Comparison of ENCODE assay signal across 13 cellular contexts in genomic region chr14:68011629-68012028, GRCh38.
DNase-seq lines count a peak whose midpoint lies in the region; ATAC-seq, FAIRE-seq and TF ChIP-seq lines count a peak whose summit lies in the region.
"Had no signal": no experiment of that assay in that cellular context is flagged by ENCODE, and none has a peak within 500 bp of the region (broad histone marks: within the 10 kb centered on the region; RNA-seq: fewer than 3 reads in every experiment).

No MANE protein-coding gene starts in this region.

- H3K4me3 ChIP-seq in A549 (no peak overlapping the region), SJCRH30 (peak overlapping the region; percentile 3; the same call in 1 of the 2 replicates), osteoblast (ENCODE audit: insufficient read depth, low read length) (no peak overlapping the region), neural progenitor cell (no peak overlapping the region)
- H3K4me3 ChIP-seq: left lung, spleen had no signal

- H3K36me3 ChIP-seq in SJCRH30 (no peaks in the 10 kb centered on the region), osteoblast (ENCODE audit: insufficient read depth, low read length) (no peaks in the 10 kb centered on the region), neural progenitor cell (no peaks in the 10 kb centered on the region)
- H3K36me3 ChIP-seq: left lung, spleen had no signal

- H3K27me3 Mint-ChIP-seq in neural progenitor cell (ENCODE audit: insufficient read depth, low read depth), result no peaks in the 10 kb centered on the region

- H3K27ac ChIP-seq in A549 (peak overlapping the region; percentile 46 to 72), SJCRH30 (peak overlapping the region; percentile 46), osteoblast (ENCODE audit: low read depth, low read length) (no peak overlapping the region), neural progenitor cell (no peak overlapping the region)
- H3K27ac ChIP-seq: epithelial cell of prostate, spleen had no signal

- ATAC-seq in A549, result peak in 1 of 2 experiments; percentile 46; a peak in 2 of 6 replicates
- no peak for ATAC-seq in HG03342 (IDR thresholded peaks at IDR 0.05; ENCODE audit: unreplicated experiment)
- ATAC-seq: left lung had no signal

- no peaks in the 10 kb centered on the region for H3K36me3 Mint-ChIP-seq in neural progenitor cell

- peaks cover 4% of the 10 kb centered on the region; the same call in 1 of the 3 replicates for H3K9me3 ChIP-seq in A549
- no peaks in the 10 kb centered on the region for H3K9me3 ChIP-seq in SJCRH30 (replicated peaks)
- H3K9me3 ChIP-seq in osteoblast (ENCODE audit: low read depth, low read length), result no peaks in the 10 kb centered on the region
- no peaks in the 10 kb centered on the region for H3K9me3 ChIP-seq in neural progenitor cell (ENCODE audit: low read depth)
- H3K9me3 ChIP-seq: left lung had no signal

- H3K4me2 ChIP-seq in A549 (peak overlapping the region; percentile 76), osteoblast (ENCODE audit: insufficient read depth, low read length) (peak overlapping the region; percentile 40), neural progenitor cell (no peak overlapping the region)

- H3K4me1 Mint-ChIP-seq in neural progenitor cell, result peaks cover 9% of the 10 kb centered on the region

- H4K20me1 ChIP-seq in osteoblast (ENCODE audit: insufficient read depth, low read length) (no peaks in the 10 kb centered on the region), neural progenitor cell (ENCODE audit: low read depth) (no peaks in the 10 kb centered on the region)

- no peak for TF ChIP-seq RAD21 in A549 (conservative IDR thresholded peaks at IDR 0.05 in 1 of 2, IDR thresholded peaks at IDR 0.05 in 1 of 2)

- no peak overlapping the region for H3K9ac ChIP-seq in neural progenitor cell

- H3K4me1 ChIP-seq in A549 (peaks cover 55% of the 10 kb centered on the region), SJCRH30 (peaks cover 26% of the 10 kb centered on the region), osteoblast (ENCODE audit: insufficient read depth, low read length) (peaks cover 19% of the 10 kb centered on the region), neural progenitor cell (no peaks in the 10 kb centered on the region)
- H3K4me1 ChIP-seq: left lung, spleen had no signal

- H3F3A ChIP-seq in neural progenitor cell (ENCODE audit: low read depth), result peaks cover 4% of the 10 kb centered on the region

- no peak for DNase-seq in A549 (ENCODE audit: low read depth in 1 of 2, low spot score in 1 of 2)
- DNase-seq in SJCRH30, result peak; percentile 4 to 57
- peak; percentile 88 for DNase-seq in fibroblast of peridontal ligament (ENCODE audit: extremely low read depth)
- DNase-seq in osteoblast (ENCODE audit: insufficient read length, low spot score, missing footprints), result no peak
- DNase-seq in neural progenitor cell (ENCODE audit: low spot score), result no peak
- DNase-seq in NOMO-1 (lab: John Stamatoyannopoulos, UW; ENCODE audit: unreplicated experiment in 2 of 2), result no peak
- DNase-seq in activated CD8-positive, alpha-beta memory T cell treated with anti-CD3 and anti-CD28 coated beads, Interleukin-2, amount 50 U/mL, for 4 hours, result no peak
- DNase-seq: left lung; NCI-H1694 treated with DMSO at 0.1 percent for 48 hours; spleen; stimulated activated CD8-positive, alpha-beta memory T cell treated with anti-CD3 and anti-CD28 coated beads, Interleukin-4, amount 100 ng/mL, for 48 hours had no signal

- CTCF ChIA-PET in A549 (lab: Yijun Ruan, JAX), result interaction anchor here (0.6 kb wide), 1 partner anchor 408 kb away, joined by 3 read pairs; no protein-coding TSS in a partner anchor

- no peak overlapping the region for H3K4me3 Mint-ChIP-seq in neural progenitor cell

- H3K27ac Mint-ChIP-seq in neural progenitor cell, result no peak overlapping the region

- H3K27me3 ChIP-seq in SJCRH30 (no peaks in the 10 kb centered on the region), osteoblast (ENCODE audit: insufficient read depth, low read length) (no peaks in the 10 kb centered on the region), neural progenitor cell (no peaks in the 10 kb centered on the region)
- H3K27me3 ChIP-seq: left lung, spleen had no signal

- no peak for TF ChIP-seq EP300 in A549 (IDR thresholded peaks at IDR 0.05)

- peak overlapping the region; percentile 49 for H2AFZ ChIP-seq in osteoblast (ENCODE audit: low read length)
- no peak overlapping the region for H2AFZ ChIP-seq in neural progenitor cell (replicated peaks)

- H3K79me2 ChIP-seq in osteoblast (ENCODE audit: insufficient read depth, low read length) (no peaks in the 10 kb centered on the region), neural progenitor cell (ENCODE audit: low read depth) (no peaks in the 10 kb centered on the region)

- POLR2A ChIA-PET in A549 (lab: Yijun Ruan, JAX), result no interaction called here

- peaks cover 10% of the 10 kb centered on the region for H3K9me3 Mint-ChIP-seq in neural progenitor cell

- no peak for FAIRE-seq in A549 (lab: Jason Lieb, UNC)

- no peak for TF ChIP-seq POLR2A in A549 (IDR thresholded peaks at IDR 0.05; ENCODE audit: low read length)

- no peak for TF ChIP-seq CTCF in A549 (IDR thresholded peaks at IDR 0.05)
- TF ChIP-seq CTCF in osteoblast (IDR thresholded peaks at IDR 0.05; ENCODE audit: extremely low read depth, low read depth, low read length), result no peak
- no peak for TF ChIP-seq CTCF in neural progenitor cell (IDR thresholded peaks at IDR 0.05)

- 18% methylated on average over 3 of the region's 3 CpGs for WGBS in A549 (ENCODE audit: missing lambda C conversion rate)

TF ChIP-seq in A549, 52 proteins besides CTCF, POLR2A, EP300 and RAD21:
- TF ChIP-seq CHD2 (IDR thresholded peaks at IDR 0.05; ENCODE audit: low read length, partially characterized antibody) (no peak), TFCP2L1 (CRISPR knock-in tag; IDR thresholded peaks at IDR 0.05) (no peak), RNF2 (IDR thresholded peaks at IDR 0.05; ENCODE audit: borderline replicate concordance, low read depth) (no peak), CBX8 (IDR thresholded peaks at IDR 0.05) (no peak), BHLHE40 (IDR thresholded peaks at IDR 0.05; ENCODE audit: low read depth, low read length) (no peak), ZC3H11A (IDR thresholded peaks at IDR 0.05) (no peak), CBX2 (IDR thresholded peaks at IDR 0.05; ENCODE audit: borderline replicate concordance, low read depth) (no peak), RFX5 (IDR thresholded peaks at IDR 0.05) (no peak), HMGXB4 (CRISPR knock-in tag; IDR thresholded peaks at IDR 0.05; ENCODE audit: borderline replicate concordance) (no peak), MAZ (IDR thresholded peaks at IDR 0.05; ENCODE audit: borderline replicate concordance, low read depth, low read length) (no peak), SREBF2 (IDR thresholded peaks at IDR 0.05) (no peak), KDM5A (IDR thresholded peaks at IDR 0.05) (no peak), FOSL2 (IDR thresholded peaks at IDR 0.05) (no peak), FOSL2 (CRISPR knock-in tag; IDR thresholded peaks at IDR 0.05) (no peak), NR3C1 (IDR thresholded peaks at IDR 0.05) (no peak)
- TF ChIP-seq, protein P1, sequence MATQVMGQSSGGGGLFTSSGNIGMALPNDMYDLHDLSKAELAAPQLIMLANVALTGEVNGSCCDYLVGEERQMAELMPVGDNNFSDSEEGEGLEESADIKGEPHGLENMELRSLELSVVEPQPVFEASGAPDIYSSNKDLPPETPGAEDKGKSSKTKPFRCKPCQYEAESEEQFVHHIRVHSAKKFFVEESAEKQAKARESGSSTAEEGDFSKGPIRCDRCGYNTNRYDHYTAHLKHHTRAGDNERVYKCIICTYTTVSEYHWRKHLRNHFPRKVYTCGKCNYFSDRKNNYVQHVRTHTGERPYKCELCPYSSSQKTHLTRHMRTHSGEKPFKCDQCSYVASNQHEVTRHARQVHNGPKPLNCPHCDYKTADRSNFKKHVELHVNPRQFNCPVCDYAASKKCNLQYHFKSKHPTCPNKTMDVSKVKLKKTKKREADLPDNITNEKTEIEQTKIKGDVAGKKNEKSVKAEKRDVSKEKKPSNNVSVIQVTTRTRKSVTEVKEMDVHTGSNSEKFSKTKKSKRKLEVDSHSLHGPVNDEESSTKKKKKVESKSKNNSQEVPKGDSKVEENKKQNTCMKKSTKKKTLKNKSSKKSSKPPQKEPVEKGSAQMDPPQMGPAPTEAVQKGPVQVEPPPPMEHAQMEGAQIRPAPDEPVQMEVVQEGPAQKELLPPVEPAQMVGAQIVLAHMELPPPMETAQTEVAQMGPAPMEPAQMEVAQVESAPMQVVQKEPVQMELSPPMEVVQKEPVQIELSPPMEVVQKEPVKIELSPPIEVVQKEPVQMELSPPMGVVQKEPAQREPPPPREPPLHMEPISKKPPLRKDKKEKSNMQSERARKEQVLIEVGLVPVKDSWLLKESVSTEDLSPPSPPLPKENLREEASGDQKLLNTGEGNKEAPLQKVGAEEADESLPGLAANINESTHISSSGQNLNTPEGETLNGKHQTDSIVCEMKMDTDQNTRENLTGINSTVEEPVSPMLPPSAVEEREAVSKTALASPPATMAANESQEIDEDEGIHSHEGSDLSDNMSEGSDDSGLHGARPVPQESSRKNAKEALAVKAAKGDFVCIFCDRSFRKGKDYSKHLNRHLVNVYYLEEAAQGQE (IDR thresholded peaks at IDR 0.05), result no peak

Comparison
In these comparisons a context has a peak if more than half of its experiments do, and no peak if none do; other contexts are left out.
1. DNase-seq: peak in SJCRH30 (2 of 2) and fibroblast of peridontal ligament (single experiment); none in A549 (0 of 2), osteoblast (single experiment), neural progenitor cell (single experiment), NOMO-1 (0 of 2) and activated CD8-positive, alpha-beta memory T cell treated with anti-CD3 and anti-CD28 coated beads, Interleukin-2, amount 50 U/mL, for 4 hours (single experiment).
2. H3K27ac ChIP-seq: peak in A549 (2 of 2) and SJCRH30 (single experiment); none in osteoblast (single experiment) and neural progenitor cell (single experiment).